In genomic region chr17:55730808-55731207, GRCh38 we compare ENCODE assay signal across 15 cellular contexts. TPM values are rescaled to one million over a fixed set of nuclear protein-coding genes. Genes with fewer than 3 reads are reported as not detected.
DNase-seq lines count a peak whose midpoint lies in the region; ATAC-seq and TF ChIP-seq lines count a peak whose summit lies in the region.
"Had no signal": no experiment of that assay in that cellular context is flagged by ENCODE, and none has a peak within 500 bp of the region (broad histone marks: within the 10 kb centered on the region; RNA-seq: fewer than 3 reads in every experiment).

No MANE protein-coding gene starts in this region.

- H3K36me3 ChIP-seq in neural progenitor cell (no peaks in the 10 kb centered on the region), upper lobe of left lung (no peaks in the 10 kb centered on the region)

- no peak overlapping the region for H3K4me3 Mint-ChIP-seq in neural progenitor cell
- H3K4me3 Mint-ChIP-seq: activated T-helper 17 cell treated with anti-CD3 and anti-CD28 coated beads, Interleukin-2, amount 50 U/mL, for 72 hours; memory B cell had no signal

- H3K27ac ChIP-seq in neural progenitor cell (no peak overlapping the region), upper lobe of left lung (peak overlapping the region; percentile 82 to 91 (median 86))
- H3K27ac ChIP-seq: parathyroid adenoma had no signal

- H3F3A ChIP-seq in neural progenitor cell (ENCODE audit: low read depth) = no peaks in the 10 kb centered on the region

- H3K9me3 Mint-ChIP-seq in neural progenitor cell = no peaks in the 10 kb centered on the region
- H3K9me3 Mint-ChIP-seq: activated T-helper 17 cell treated with anti-CD3 and anti-CD28 coated beads, Interleukin-2, amount 50 U/mL, for 72 hours; memory B cell had no signal

- H3K79me2 ChIP-seq in neural progenitor cell (ENCODE audit: low read depth) = no peaks in the 10 kb centered on the region
- H3K79me2 ChIP-seq: parathyroid adenoma had no signal

- H3K4me1 ChIP-seq in neural progenitor cell = peaks cover 33% of the 10 kb centered on the region
- H3K4me1 ChIP-seq in upper lobe of left lung = peaks cover 11 to 30% (median 15%) of the 10 kb centered on the region in 4 donors
- H3K4me1 ChIP-seq: body of pancreas, parathyroid adenoma had no signal

- no peak overlapping the region for H3K27ac Mint-ChIP-seq in neural progenitor cell
- H3K27ac Mint-ChIP-seq: activated T-helper 17 cell treated with anti-CD3 and anti-CD28 coated beads, Interleukin-2, amount 50 U/mL, for 72 hours; memory B cell had no signal

- no peak overlapping the region for H3K9ac ChIP-seq in neural progenitor cell
- H3K9ac ChIP-seq: parathyroid adenoma had no signal

- H3K36me3 Mint-ChIP-seq in neural progenitor cell = no peaks in the 10 kb centered on the region
- H3K36me3 Mint-ChIP-seq: memory B cell had no signal

- no peak overlapping the region for H3K4me2 ChIP-seq in neural progenitor cell

- H3K4me3 ChIP-seq in fibroblast of villous mesenchyme (ENCODE audit: low read depth, low read length) (no peak overlapping the region), neural progenitor cell (no peak overlapping the region), upper lobe of left lung (peak overlapping the region in 3 of 4 donors; percentile 30 to 58 (median 50))
- H3K4me3 ChIP-seq: body of pancreas had no signal

- H3K27me3 Mint-ChIP-seq in neural progenitor cell (ENCODE audit: insufficient read depth, low read depth) = peaks cover 2% of the 10 kb centered on the region

- peak overlapping the region; percentile 75 for H2AFZ ChIP-seq in neural progenitor cell (replicated peaks)
- H2AFZ ChIP-seq: parathyroid adenoma had no signal

- H3K27me3 ChIP-seq in neural progenitor cell (no peaks in the 10 kb centered on the region), upper lobe of left lung (no peaks in the 10 kb centered on the region)
- H3K27me3 ChIP-seq: body of pancreas had no signal

- ATAC-seq in upper lobe of left lung (ENCODE audit: low FRiP score in 2 of 2) (no peak), GM21526 (IDR thresholded peaks at IDR 0.05; ENCODE audit: low FRiP score, unreplicated experiment) (no peak)
- ATAC-seq: activated T-helper 17 cell treated with anti-CD3 and anti-CD28 coated beads, Interleukin-2, amount 50 U/mL, for 72 hours had no signal

- no peaks in the 10 kb centered on the region for H4K20me1 ChIP-seq in neural progenitor cell (ENCODE audit: low read depth)

- intact Hi-C loops in head of caudate nucleus (cut with DNase I) = no loop called here

- 35 to 36% methylated on average over 3 of the region's 3 CpGs for WGBS in upper lobe of left lung, 2 donors

- peak in 1 of 4 donors; percentile 11 for TF ChIP-seq POLR2A in upper lobe of left lung (IDR thresholded peaks at IDR 0.05)

- TF ChIP-seq EP300 in upper lobe of left lung (IDR thresholded peaks at IDR 0.05) = peak in 2 of 4 donors; percentile 6 to 71

- DNase-seq in amniotic epithelial cell (ENCODE audit: low read depth) = peak; percentile 19
- DNase-seq in fibroblast of villous mesenchyme (ENCODE audit: low read depth) = peak; percentile 22
- DNase-seq in neural progenitor cell (ENCODE audit: low spot score) = no peak
- DNase-seq in upper lobe of left lung = no peak
- no peak for DNase-seq in hypothalamus (lab: John Stamatoyannopoulos, UW)
- DNase-seq in head of caudate nucleus = no peak
- DNase-seq: body of pancreas; KBM-7; NCI-H1694; NCI-H69; stimulated activated CD4-positive, alpha-beta T cell treated with anti-CD3 and anti-CD28 coated beads, Interleukin-2, amount 100 ng/mL, for 48 hours had no signal

- H3K9me3 ChIP-seq in neural progenitor cell (ENCODE audit: low read depth) (no peaks in the 10 kb centered on the region), upper lobe of left lung (no peaks in the 10 kb centered on the region)
- H3K9me3 ChIP-seq: body of pancreas had no signal

- H3K4me1 Mint-ChIP-seq in neural progenitor cell = peaks cover 49% of the 10 kb centered on the region

- TF ChIP-seq CTCF in fibroblast of villous mesenchyme (IDR thresholded peaks at IDR 0.05; ENCODE audit: insufficient read depth, low read depth, low read length) = no peak
- no peak for TF ChIP-seq CTCF in neural progenitor cell (IDR thresholded peaks at IDR 0.05)
- no peak for TF ChIP-seq CTCF in upper lobe of left lung (IDR thresholded peaks at IDR 0.05)

RNA-seq across cellular contexts. Expression of gene TMEM100, which starts 8.1 kb away (rescaled TPM):
- total RNA-seq in fibroblast of villous mesenchyme = under 0.01 and 1.3 TPM in 2 replicates
- 0.59 and 1.2 TPM in 2 replicates for total RNA-seq in neural progenitor cell (ENCODE audit: low replicate concordance)
- 100 to 1,000 TPM in 5 of 6 donors, 10 to 100 TPM in 1; 89.1 to 195 (median 142) TPM for total RNA-seq in upper lobe of left lung
- total RNA-seq: activated T-helper 17 cell treated with anti-CD3 and anti-CD28 coated beads, Interleukin-2, amount 50 U/mL, for 72 hours had no signal

RNA-seq across cellular contexts. Expression of gene PCTP, which starts 20.0 kb away (rescaled TPM):
- total RNA-seq in fibroblast of villous mesenchyme = 11.2 and 13.9 TPM in 2 replicates
- total RNA-seq in neural progenitor cell (ENCODE audit: low replicate concordance) = 26.5 and 30.4 TPM in 2 replicates
- 10 to 100 TPM; 13.6 to 28.3 (median 21.9) TPM for total RNA-seq in upper lobe of left lung

Comparison
In these comparisons a context has a peak if more than half of its experiments do, and no peak if none do; other contexts are left out.
1. DNase-seq: peak in amniotic epithelial cell (single experiment) and fibroblast of villous mesenchyme (single experiment); none in neural progenitor cell (single experiment), upper lobe of left lung (0 of 2), hypothalamus (0 of 51) and head of caudate nucleus (0 of 42).
2. H3K4me3 ChIP-seq: peak in upper lobe of left lung (3 of 4); none in fibroblast of villous mesenchyme (single experiment) and neural progenitor cell (single experiment).
3. RNA of gene TMEM100, which starts 8.1 kb away (total RNA-seq): 89.1 to 195 TPM in upper lobe of left lung; 0.59 to 1.2 TPM in neural progenitor cell and under 0.01 to 1.3 TPM in fibroblast of villous mesenchyme; every median in the first group is over 10 times any median in the second.